8 cellular contexts compared by ENCODE assay signal in the genomic region with DNA sequence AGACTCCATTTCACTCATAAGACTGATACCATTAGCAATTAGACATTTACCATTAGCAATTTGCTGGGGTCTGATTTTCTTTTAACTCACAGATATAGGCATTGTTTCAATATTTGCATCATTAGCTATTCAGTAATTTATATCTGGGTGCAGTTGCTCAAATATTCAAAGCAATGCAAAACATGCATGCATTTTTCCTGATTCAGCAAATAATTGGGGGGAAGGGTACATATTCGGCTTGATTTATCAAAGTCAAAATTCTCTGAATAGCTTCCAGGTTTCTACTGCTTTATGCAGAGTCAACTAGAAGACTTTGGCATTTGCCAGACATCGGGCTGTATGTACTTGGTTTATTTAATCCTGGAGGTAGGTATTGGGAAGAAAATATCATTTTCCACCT.
"Had no signal": no experiment of that assay in that cellular context is flagged by ENCODE, and none has a peak within 500 bp of the region (broad histone marks: within the 10 kb centered on the region; RNA-seq: fewer than 3 reads in every experiment).

No MANE protein-coding gene starts in this region.

- DNase-seq: GM23248, GOT3, H7, HFFc6, KG1 had no signal

- H3K27ac ChIP-seq: GM23248, HL-60 had no signal

- H3K9ac ChIP-seq: GM23248 had no signal

- H3K36me3 ChIP-seq: HAP-1 had no signal

- H3K4me3 ChIP-seq: GM23248, HAP-1 had no signal

- H2AFZ ChIP-seq: GM23248 had no signal

- ATAC-seq: HCT116 had no signal
